In the genomic region with DNA sequence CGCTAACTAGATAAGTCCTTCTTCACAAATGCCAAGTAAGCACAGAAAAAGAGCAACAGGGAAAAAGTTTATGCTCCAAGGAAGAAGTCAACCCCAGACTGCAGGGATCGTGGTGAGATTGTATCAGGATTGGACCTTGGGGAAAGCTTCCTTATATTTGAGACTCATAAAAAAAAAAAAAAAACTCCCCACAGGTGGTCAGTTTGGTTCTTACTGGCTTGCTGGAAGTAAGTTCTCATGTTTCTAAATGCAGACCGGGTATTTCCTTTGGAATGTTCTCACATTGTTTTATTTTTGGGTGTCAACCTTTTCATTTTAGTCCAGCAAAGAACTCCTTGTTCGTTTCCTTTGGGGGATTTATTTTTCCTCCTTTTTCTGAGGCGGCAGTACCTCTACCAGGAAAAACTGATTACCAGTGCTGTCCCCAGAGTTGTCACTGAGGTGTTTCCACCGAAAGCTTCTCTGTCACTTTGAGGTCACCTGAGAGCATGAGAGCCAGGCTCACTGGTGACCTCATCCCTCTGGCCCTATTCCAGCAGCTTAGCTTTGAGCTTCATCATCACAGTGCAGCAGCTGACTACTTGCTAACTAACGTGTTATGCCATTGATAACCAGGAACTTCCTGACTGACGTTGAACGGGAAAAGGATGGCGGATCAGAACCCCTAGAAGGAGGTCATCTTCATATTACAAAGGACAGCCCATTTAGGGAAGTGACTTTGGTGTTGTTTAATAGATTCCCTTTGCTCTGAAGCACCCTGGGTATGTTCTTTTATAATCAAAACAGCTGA, we compare ENCODE assay signal across 8 cellular contexts. TPM values are rescaled to one million over a fixed set of nuclear protein-coding genes. Genes with fewer than 3 reads are reported as not detected.
DNase-seq lines count a peak whose midpoint lies in the region; ATAC-seq lines count a peak whose summit lies in the region.

No MANE protein-coding gene starts in this region.

- H3K27ac ChIP-seq in SJCRH30 = peak overlapping the region; percentile 62
- peak overlapping the region; percentile 46 for H3K27ac ChIP-seq in skeletal muscle tissue (ENCODE audit: low read depth, low read length)

- H3K4me1 ChIP-seq in SJCRH30 = peaks cover 11% of the 10 kb centered on the region; the same call in 1 of the 2 replicates
- peaks cover 5 to 8% (median 7%) of the 10 kb centered on the region in 3 donors for H3K4me1 ChIP-seq in skeletal muscle tissue (ENCODE audit: control insufficient read depth in 3 of 3, insufficient read depth in 3 of 3, low read length in 3 of 3)

- ATAC-seq in HG03432 (IDR thresholded peaks at IDR 0.05; ENCODE audit: unreplicated experiment) = peak; percentile 76

- H3K4me3 ChIP-seq in SJCRH30 (no peak overlapping the region; the same call in 1 of the 2 replicates), skeletal muscle tissue (ENCODE audit: low read length in 3 of 3) (no peak overlapping the region)

- H3K27me3 ChIP-seq in SJCRH30 (no peaks in the 10 kb centered on the region), skeletal muscle tissue (ENCODE audit: control insufficient read depth in 3 of 3, insufficient read depth in 3 of 3, low read length in 3 of 3) (no peaks in the 10 kb centered on the region)

- no peak overlapping the region for H3K9ac ChIP-seq in skeletal muscle tissue (ENCODE audit: low read depth in 1 of 3, low read length in 3 of 3)

- H3K9me3 ChIP-seq in SJCRH30 (replicated peaks) (no peaks in the 10 kb centered on the region), skeletal muscle tissue (ENCODE audit: control insufficient read depth in 3 of 3, low read length in 3 of 3) (no peaks in the 10 kb centered on the region)

- H3K36me3 ChIP-seq in SJCRH30 (no peaks in the 10 kb centered on the region), skeletal muscle tissue (ENCODE audit: control insufficient read depth in 3 of 3, insufficient read depth in 3 of 3, low read length in 3 of 3) (no peaks in the 10 kb centered on the region)

- DNase-seq in GM03348 (ENCODE audit: low spot score) (peak; percentile 43), SJCRH30 (peak; percentile 62 to 77), glomerular endothelial cell (ENCODE audit: extremely low read depth, low read depth, low spot score) (peak; percentile 98), hypothalamus (lab: John Stamatoyannopoulos, UW) (no peak), SKM-1 treated with dmso at 0.1 percent for 144 hours (lab: John Stamatoyannopoulos, UW; ENCODE audit: unreplicated experiment) (no peak)
- no peak for DNase-seq in activated CD8-positive, alpha-beta memory T cell treated with anti-CD3 and anti-CD28 coated beads for 24 hours

RNA-seq across cellular contexts. Expression of a gene that starts 16.8 kb away (rescaled TPM):
- total RNA-seq in SJCRH30 (2014; rRNA removed; shearing (Covaris generic)) = not detected in 2 replicates
- 56.7 and 68.8 TPM in 2 replicates for total RNA-seq in glomerular endothelial cell
- 4.7 TPM for total RNA-seq in skeletal muscle tissue

Comparison
In these comparisons a context has a peak if more than half of its experiments do, and no peak if none do; other contexts are left out.
1. DNase-seq: peak in GM03348 (single experiment), SJCRH30 (2 of 2) and glomerular endothelial cell (single experiment); none in activated CD8-positive, alpha-beta memory T cell treated with anti-CD3 and anti-CD28 coated beads for 24 hours (single experiment), hypothalamus (0 of 51) and SKM-1 treated with dmso at 0.1 percent for 144 hours (single experiment).
2. RNA of a gene that starts 16.8 kb away (total RNA-seq): 56.7 to 68.8 TPM in glomerular endothelial cell; 4.7 TPM in skeletal muscle tissue (single experiment) and not detected in SJCRH30; every median in the first group is over 10 times any median in the second.